Comparison of ENCODE assay signal across 26 cellular contexts in the genomic region with DNA sequence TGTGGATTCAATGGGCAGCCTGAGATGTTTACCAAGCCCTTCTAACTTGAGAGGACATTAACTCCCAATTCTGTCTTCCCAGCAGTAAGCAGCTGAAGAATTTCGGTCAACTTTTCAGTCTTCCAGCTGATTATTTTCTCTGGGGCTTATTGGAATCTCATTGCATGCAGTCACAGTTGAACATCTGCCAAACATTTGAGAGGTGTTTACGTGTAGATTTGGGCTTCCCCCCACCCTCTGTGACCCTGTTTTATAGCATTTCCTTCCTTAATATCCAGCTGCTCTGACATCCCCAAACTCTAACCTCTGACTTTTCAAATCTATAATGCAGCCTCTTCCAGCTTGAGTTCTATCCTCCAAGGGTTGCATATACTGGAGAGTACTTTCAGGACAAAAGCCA. TPM values are rescaled to one million over a fixed set of nuclear protein-coding genes. Genes with fewer than 3 reads are reported as not detected.
"Had no signal": no experiment of that assay in that cellular context is flagged by ENCODE, and none has a peak within 500 bp of the region (broad histone marks: within the 10 kb centered on the region; RNA-seq: fewer than 3 reads in every experiment).

No MANE protein-coding gene starts in this region.

- H3K4me3 Mint-ChIP-seq: activated T-cell treated with anti-CD3 and anti-CD28 coated beads, Interleukin-2, amount 50 U/mL, for 72 hours; dendritic cell treated with granulocyte-macrophage colony-stimulating factor and Interleukin-4, amounts not matched to agents 40 ng/mL and 50 ng/mL, for 4 days; memory B cell had no signal

- DNase-seq: activated CD4-positive, alpha-beta T cell treated with anti-CD3 and anti-CD28 coated beads, Interleukin-2, amount 50 U/mL, for 4 hours; activated effector memory CD4-positive, alpha-beta T cell treated with anti-CD3 and anti-CD28 coated beads, Interleukin-2, amount 50 U/mL, for 16 hours; activated naive CD4-positive, alpha-beta T cell treated with anti-CD3 and anti-CD28 coated beads, Interleukin-2, amount 50 U/mL, for 16 hours; activated T-cell treated with anti-CD3 and anti-CD28 coated beads, Interleukin-2, amount 50 U/mL, for 72 hours; cerebellar nuclear complex; effector memory CD4-positive, alpha-beta T cell; gastrocnemius medialis; head of caudate nucleus; kidney glomerular epithelial cell; left ventricle myocardium inferior; occipital lobe; psoas muscle; right cardiac atrium; stimulated activated naive CD8-positive, alpha-beta T cell treated with anti-CD3 and anti-CD28 coated beads, Interleukin-15, Interleukin-2, amounts not matched to agents 100 U/mL and 50 U/mL, for 24 hours; substantia nigra; tibial artery had no signal

- H3K36me3 ChIP-seq: gastrocnemius medialis, left ventricle myocardium inferior, tibial artery had no signal

- H3K27me3 ChIP-seq: gastrocnemius medialis, tibial artery had no signal

- H3K27me3 Mint-ChIP-seq: dendritic cell treated with granulocyte-macrophage colony-stimulating factor and Interleukin-4, amounts not matched to agents 40 ng/mL and 50 ng/mL, for 4 days had no signal

- H3K27ac Mint-ChIP-seq: activated T-cell treated with anti-CD3 and anti-CD28 coated beads, Interleukin-2, amount 50 U/mL, for 72 hours; dendritic cell treated with granulocyte-macrophage colony-stimulating factor and Interleukin-4, amounts not matched to agents 40 ng/mL and 50 ng/mL, for 4 days; memory B cell had no signal

- H3K9me3 Mint-ChIP-seq: dendritic cell treated with granulocyte-macrophage colony-stimulating factor and Interleukin-4, amounts not matched to agents 40 ng/mL and 50 ng/mL, for 4 days had no signal

- H3K4me1 ChIP-seq: gastrocnemius medialis, left ventricle myocardium inferior, psoas muscle, tibial artery had no signal

- H3K27ac ChIP-seq: gastrocnemius medialis, left ventricle myocardium inferior, psoas muscle, skin epidermis, tibial artery had no signal

- H3K4me1 Mint-ChIP-seq: memory B cell had no signal

- FAIRE-seq: astrocyte, bronchial epithelial cell, TTC549 had no signal

- H3K4me3 ChIP-seq: gastrocnemius medialis, left ventricle myocardium inferior, psoas muscle, skin epidermis, tibial artery had no signal

- H3K9me3 ChIP-seq: gastrocnemius medialis, tibial artery had no signal

RNA-seq across cellular contexts. Expression of a gene that starts 16.5 kb away (rescaled TPM):
- total RNA-seq: activated CD8-positive, alpha-beta memory T cell treated with anti-CD3 and anti-CD28 coated beads for 36 hours; activated T-cell treated with anti-CD3 and anti-CD28 coated beads, Interleukin-2, amount 50 U/mL, for 72 hours; astrocyte; bronchial epithelial cell; mononuclear cell; occipital lobe; T-helper 2 cell treated with Interferon-gamma antibody and Interleukin-4, amounts not matched to agents 100 ng/mL and 5 ng/mL, for 36 hours had no signal
- polyA plus RNA-seq: neural cell had no signal
